In genomic region chr9:125143377-125144090, GRCh38 we compare ENCODE assay signal across 1 cellular context.
TF ChIP-seq lines count a peak whose summit lies in the region.

TSS of gene SCAI (minus strand) at chr9:125143528. CDS start at chr9:125143437, 91 bp downstream.

TF ChIP-seq in HepG2, 621 proteins besides CTCF, POLR2A, EP300 and RAD21 (continued from another document and continues in another):
- TF ChIP-seq XRCC5 (optimal IDR thresholded peaks at IDR 0.05; ENCODE audit: low read length) (peak; percentile 93), SP4 (CRISPR knock-in tag; IDR thresholded peaks at IDR 0.05) (peak; percentile 83), ZNF605 (CRISPR knock-in tag; IDR thresholded peaks at IDR 0.05) (peak; percentile 70; the same call in 1 of the 2 replicates), ZFP36L1 (CRISPR knock-in tag; IDR thresholded peaks at IDR 0.05) (peak; percentile 80; the same call in 1 of the 2 replicates), SPEN (CRISPR knock-in tag; IDR thresholded peaks at IDR 0.05; ENCODE audit: low read depth) (peak; percentile 81; the same call in 1 of the 2 replicates), ZNF710 (CRISPR knock-in tag; IDR thresholded peaks at IDR 0.05; ENCODE audit: borderline replicate concordance) (no peak), ZNF878 (CRISPR knock-in tag; IDR thresholded peaks at IDR 0.05) (peak; percentile 73; the same call in 1 of the 2 replicates), RBM39 (IDR thresholded peaks at IDR 0.05; ENCODE audit: low read depth, low read length, poor library complexity, severe bottlenecking) (peak; percentile 57), ZNF607 (CRISPR knock-in tag; IDR thresholded peaks at IDR 0.05; ENCODE audit: borderline replicate concordance) (peak; percentile 44; the same call in 1 of the 2 replicates), ZNF543 (CRISPR knock-in tag; IDR thresholded peaks at IDR 0.05) (0 out of 2 replicates have a peak, but pooled peaks have one; percentile 69), SSRP1 (CRISPR knock-in tag; IDR thresholded peaks at IDR 0.05) (no peak), ZNF101 (CRISPR knock-in tag; IDR thresholded peaks at IDR 0.05; ENCODE audit: borderline replicate concordance, low read depth) (no peak), ISL2 (CRISPR knock-in tag; IDR thresholded peaks at IDR 0.05) (peak; percentile 62; the same call in 1 of the 2 replicates), KLF6 (CRISPR knock-in tag; IDR thresholded peaks at IDR 0.05) (peak; percentile 29; the same call in 1 of the 2 replicates), ZNF761 (CRISPR knock-in tag; conservative IDR thresholded peaks at IDR 0.05) (0 out of 2 replicates have a peak, but pooled peaks have one; percentile 26), FOXA3 (CRISPR knock-in tag; IDR thresholded peaks at IDR 0.05) (no peak), MYC (CRISPR knock-in tag; IDR thresholded peaks at IDR 0.05; ENCODE audit: borderline replicate concordance) (peak; percentile 69; the same call in 1 of the 2 replicates), THAP7 (CRISPR knock-in tag; IDR thresholded peaks at IDR 0.05) (0 out of 2 replicates have a peak, but pooled peaks have one; percentile 39), NAIF1 (CRISPR knock-in tag; IDR thresholded peaks at IDR 0.05; ENCODE audit: borderline replicate concordance) (peak; percentile 26; the same call in 1 of the 2 replicates), HNRNPK (IDR thresholded peaks at IDR 0.05; ENCODE audit: low read depth, low read length, poor library complexity, severe bottlenecking) (peak; percentile 67), NFYC (CRISPR knock-in tag; IDR thresholded peaks at IDR 0.05) (peak; percentile 98), FUBP1 (CRISPR knock-in tag; IDR thresholded peaks at IDR 0.05; ENCODE audit: borderline replicate concordance) (no peak), BCL6 (CRISPR knock-in tag; IDR thresholded peaks at IDR 0.05) (0 out of 2 replicates have a peak, but pooled peaks have one; percentile 16), PRPF4 (IDR thresholded peaks at IDR 0.05; ENCODE audit: low read depth, low read length, poor library complexity, severe bottlenecking) (no peak), KLF16 (CRISPR knock-in tag; IDR thresholded peaks at IDR 0.05) (peak in 1 of 2 experiments; percentile 25; a peak in 1 of 4 replicates), ZFX (CRISPR knock-in tag; IDR thresholded peaks at IDR 0.05; ENCODE audit: low read depth) (peak; percentile 64; the same call in 1 of the 2 replicates), ZNF546 (CRISPR knock-in tag; conservative IDR thresholded peaks at IDR 0.05) (0 out of 2 replicates have a peak, but pooled peaks have one; percentile 31), YY1 (IDR thresholded peaks at IDR 0.05; ENCODE audit: insufficient read depth, insufficient replicate concordance, low read depth, low read length) (peak; percentile 72)
- TF ChIP-seq, protein P1, sequence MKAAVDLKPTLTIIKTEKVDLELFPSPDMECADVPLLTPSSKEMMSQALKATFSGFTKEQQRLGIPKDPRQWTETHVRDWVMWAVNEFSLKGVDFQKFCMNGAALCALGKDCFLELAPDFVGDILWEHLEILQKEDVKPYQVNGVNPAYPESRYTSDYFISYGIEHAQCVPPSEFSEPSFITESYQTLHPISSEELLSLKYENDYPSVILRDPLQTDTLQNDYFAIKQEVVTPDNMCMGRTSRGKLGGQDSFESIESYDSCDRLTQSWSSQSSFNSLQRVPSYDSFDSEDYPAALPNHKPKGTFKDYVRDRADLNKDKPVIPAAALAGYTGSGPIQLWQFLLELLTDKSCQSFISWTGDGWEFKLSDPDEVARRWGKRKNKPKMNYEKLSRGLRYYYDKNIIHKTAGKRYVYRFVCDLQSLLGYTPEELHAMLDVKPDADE (CRISPR knock-in tag; IDR thresholded peaks at IDR 0.05) = no peak
- TF ChIP-seq, protein P2, sequence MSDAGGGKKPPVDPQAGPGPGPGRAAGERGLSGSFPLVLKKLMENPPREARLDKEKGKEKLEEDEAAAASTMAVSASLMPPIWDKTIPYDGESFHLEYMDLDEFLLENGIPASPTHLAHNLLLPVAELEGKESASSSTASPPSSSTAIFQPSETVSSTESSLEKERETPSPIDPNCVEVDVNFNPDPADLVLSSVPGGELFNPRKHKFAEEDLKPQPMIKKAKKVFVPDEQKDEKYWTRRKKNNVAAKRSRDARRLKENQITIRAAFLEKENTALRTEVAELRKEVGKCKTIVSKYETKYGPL (CRISPR knock-in tag; IDR thresholded peaks at IDR 0.05) = no peak
- TF ChIP-seq, protein P3, sequence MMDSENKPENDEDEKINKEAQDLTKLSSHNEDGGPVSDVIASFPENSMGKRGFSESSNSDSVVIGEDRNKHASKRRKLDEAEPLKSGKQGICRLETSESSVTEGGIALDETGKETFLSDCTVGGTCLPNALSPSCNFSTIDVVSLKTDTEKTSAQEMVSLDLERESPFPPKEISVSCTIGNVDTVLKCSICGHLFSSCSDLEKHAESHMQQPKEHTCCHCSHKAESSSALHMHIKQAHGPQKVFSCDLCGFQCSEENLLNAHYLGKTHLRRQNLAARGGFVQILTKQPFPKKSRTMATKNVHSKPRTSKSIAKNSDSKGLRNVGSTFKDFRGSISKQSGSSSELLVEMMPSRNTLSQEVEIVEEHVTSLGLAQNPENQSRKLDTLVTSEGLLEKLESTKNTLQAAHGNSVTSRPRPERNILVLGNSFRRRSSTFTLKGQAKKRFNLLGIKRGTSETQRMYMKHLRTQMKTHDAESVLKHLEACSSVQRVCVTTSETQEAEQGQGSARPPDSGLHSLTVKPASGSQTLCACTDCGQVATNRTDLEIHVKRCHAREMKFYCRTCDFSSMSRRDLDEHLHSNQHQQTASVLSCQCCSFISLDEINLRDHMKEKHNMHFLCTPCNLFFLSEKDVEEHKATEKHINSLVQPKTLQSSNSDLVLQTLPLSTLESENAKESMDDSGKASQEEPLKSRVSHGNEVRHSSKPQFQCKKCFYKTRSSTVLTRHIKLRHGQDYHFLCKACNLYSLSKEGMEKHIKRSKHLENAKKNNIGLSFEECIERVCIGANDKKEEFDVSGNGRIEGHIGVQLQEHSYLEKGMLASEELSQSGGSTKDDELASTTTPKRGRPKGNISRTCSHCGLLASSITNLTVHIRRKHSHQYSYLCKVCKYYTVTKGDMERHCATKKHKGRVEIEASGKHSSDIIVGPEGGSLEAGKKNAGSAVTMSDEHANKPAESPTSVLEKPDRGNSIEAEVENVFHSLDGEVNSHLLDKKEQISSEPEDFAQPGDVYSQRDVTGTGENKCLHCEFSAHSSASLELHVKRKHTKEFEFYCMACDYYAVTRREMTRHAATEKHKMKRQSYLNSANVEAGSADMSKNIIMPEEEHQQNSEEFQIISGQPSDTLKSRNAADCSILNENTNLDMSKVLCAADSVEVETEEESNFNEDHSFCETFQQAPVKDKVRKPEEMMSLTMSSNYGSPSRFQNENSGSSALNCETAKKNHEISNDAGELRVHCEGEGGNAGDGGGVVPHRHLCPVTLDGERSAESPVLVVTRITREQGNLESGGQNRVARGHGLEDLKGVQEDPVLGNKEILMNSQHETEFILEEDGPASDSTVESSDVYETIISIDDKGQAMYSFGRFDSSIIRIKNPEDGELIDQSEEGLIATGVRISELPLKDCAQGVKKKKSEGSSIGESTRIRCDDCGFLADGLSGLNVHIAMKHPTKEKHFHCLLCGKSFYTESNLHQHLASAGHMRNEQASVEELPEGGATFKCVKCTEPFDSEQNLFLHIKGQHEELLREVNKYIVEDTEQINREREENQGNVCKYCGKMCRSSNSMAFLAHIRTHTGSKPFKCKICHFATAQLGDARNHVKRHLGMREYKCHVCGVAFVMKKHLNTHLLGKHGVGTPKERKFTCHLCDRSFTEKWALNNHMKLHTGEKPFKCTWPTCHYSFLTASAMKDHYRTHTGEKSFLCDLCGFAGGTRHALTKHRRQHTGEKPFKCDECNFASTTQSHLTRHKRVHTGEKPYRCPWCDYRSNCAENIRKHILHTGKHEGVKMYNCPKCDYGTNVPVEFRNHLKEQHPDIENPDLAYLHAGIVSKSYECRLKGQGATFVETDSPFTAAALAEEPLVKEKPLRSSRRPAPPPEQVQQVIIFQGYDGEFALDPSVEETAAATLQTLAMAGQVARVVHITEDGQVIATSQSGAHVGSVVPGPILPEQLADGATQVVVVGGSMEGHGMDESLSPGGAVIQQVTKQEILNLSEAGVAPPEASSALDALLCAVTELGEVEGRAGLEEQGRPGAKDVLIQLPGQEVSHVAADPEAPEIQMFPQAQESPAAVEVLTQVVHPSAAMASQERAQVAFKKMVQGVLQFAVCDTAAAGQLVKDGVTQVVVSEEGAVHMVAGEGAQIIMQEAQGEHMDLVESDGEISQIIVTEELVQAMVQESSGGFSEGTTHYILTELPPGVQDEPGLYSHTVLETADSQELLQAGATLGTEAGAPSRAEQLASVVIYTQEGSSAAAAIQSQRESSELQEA (CRISPR knock-in tag; IDR thresholded peaks at IDR 0.05; ENCODE audit: not compliant biosample characterization) = no peak
- TF ChIP-seq, protein P4, sequence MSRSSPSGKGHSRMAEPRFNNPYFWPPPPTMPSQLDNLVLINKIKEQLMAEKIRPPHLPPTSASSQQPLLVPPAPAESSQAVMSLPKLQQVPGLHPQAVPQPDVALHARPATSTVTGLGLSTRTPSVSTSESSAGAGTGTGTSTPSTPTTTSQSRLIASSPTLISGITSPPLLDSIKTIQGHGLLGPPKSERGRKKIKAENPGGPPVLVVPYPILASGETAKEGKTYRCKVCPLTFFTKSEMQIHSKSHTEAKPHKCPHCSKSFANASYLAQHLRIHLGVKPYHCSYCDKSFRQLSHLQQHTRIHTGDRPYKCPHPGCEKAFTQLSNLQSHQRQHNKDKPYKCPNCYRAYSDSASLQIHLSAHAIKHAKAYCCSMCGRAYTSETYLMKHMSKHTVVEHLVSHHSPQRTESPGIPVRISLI (CRISPR knock-in tag; IDR thresholded peaks at IDR 0.05; ENCODE audit: borderline replicate concordance) = peak; percentile 23; the same call in 1 of the 2 replicates
- TF ChIP-seq, protein P5, sequence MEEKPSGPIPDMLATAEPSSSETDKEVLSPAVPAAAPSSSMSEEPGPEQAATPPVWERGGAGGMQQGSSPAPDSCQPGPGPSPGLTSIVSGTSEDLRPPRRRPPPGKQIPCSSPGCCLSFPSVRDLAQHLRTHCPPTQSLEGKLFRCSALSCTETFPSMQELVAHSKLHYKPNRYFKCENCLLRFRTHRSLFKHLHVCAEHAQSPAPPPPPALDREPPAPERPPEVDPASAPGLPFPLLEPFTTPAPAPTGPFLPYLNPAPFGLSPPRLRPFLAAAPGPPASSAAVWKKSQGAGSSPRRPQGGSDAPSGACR (CRISPR knock-in tag; IDR thresholded peaks at IDR 0.05) = peak; percentile 44; the same call in 1 of the 2 replicates
- TF ChIP-seq, protein P6, sequence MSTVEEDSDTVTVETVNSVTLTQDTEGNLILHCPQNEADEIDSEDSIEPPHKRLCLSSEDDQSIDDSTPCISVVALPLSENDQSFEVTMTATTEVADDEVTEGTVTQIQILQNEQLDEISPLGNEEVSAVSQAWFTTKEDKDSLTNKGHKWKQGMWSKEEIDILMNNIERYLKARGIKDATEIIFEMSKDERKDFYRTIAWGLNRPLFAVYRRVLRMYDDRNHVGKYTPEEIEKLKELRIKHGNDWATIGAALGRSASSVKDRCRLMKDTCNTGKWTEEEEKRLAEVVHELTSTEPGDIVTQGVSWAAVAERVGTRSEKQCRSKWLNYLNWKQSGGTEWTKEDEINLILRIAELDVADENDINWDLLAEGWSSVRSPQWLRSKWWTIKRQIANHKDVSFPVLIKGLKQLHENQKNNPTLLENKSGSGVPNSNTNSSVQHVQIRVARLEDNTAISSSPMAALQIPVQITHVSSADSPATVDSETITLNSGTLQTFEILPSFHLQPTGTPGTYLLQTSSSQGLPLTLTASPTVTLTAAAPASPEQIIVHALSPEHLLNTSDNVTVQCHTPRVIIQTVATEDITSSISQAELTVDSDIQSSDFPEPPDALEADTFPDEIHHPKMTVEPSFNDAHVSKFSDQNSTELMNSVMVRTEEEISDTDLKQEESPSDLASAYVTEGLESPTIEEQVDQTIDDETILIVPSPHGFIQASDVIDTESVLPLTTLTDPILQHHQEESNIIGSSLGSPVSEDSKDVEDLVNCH (CRISPR knock-in tag; IDR thresholded peaks at IDR 0.05) = no peak
- TF ChIP-seq, protein P7, sequence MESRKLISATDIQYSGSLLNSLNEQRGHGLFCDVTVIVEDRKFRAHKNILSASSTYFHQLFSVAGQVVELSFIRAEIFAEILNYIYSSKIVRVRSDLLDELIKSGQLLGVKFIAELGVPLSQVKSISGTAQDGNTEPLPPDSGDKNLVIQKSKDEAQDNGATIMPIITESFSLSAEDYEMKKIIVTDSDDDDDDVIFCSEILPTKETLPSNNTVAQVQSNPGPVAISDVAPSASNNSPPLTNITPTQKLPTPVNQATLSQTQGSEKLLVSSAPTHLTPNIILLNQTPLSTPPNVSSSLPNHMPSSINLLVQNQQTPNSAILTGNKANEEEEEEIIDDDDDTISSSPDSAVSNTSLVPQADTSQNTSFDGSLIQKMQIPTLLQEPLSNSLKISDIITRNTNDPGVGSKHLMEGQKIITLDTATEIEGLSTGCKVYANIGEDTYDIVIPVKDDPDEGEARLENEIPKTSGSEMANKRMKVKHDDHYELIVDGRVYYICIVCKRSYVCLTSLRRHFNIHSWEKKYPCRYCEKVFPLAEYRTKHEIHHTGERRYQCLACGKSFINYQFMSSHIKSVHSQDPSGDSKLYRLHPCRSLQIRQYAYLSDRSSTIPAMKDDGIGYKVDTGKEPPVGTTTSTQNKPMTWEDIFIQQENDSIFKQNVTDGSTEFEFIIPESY (CRISPR knock-in tag; IDR thresholded peaks at IDR 0.05) = peak; percentile 32; the same call in 1 of the 2 replicates
